ENCODE assay signal across 1 cellular context in genomic region chr1:41242645-41243171, GRCh38.
TF ChIP-seq lines count a peak whose summit lies in the region.

No MANE protein-coding gene starts in this region.

TF ChIP-seq in liver, 16 proteins besides CTCF, POLR2A, EP300 and RAD21 (continued from another document):
- no peak for TF ChIP-seq GABPA (IDR thresholded peaks at IDR 0.05 in 1 of 2, conservative IDR thresholded peaks at IDR 0.05 in 1 of 2)
- TF ChIP-seq JUND (IDR thresholded peaks at IDR 0.05), result no peak
- TF ChIP-seq FOXA1 (IDR thresholded peaks at IDR 0.05), result no peak
